ENCODE assay signal across 18 cellular contexts in genomic region chr2:21774691-21775090, GRCh38.
DNase-seq lines count a peak whose midpoint lies in the region; ATAC-seq and TF ChIP-seq lines count a peak whose summit lies in the region.
"Had no signal": no experiment of that assay in that cellular context is flagged by ENCODE, and none has a peak within 500 bp of the region (broad histone marks: within the 10 kb centered on the region; RNA-seq: fewer than 3 reads in every experiment).

No MANE protein-coding gene starts in this region.

- TF ChIP-seq CTCF in neural progenitor cell (IDR thresholded peaks at IDR 0.05) = no peak

- no peak overlapping the region for H3K4me3 Mint-ChIP-seq in neural progenitor cell
- no peak overlapping the region for H3K4me3 Mint-ChIP-seq in stimulated activated naive B cell treated with anti-CD40 and anti-IgM and Interleukin-4, amounts not matched to agents 10 μg/mL and 1 μg/mL and 100 μg/mL, for 72 hours
- H3K4me3 Mint-ChIP-seq: CD4-positive, CD25-positive, alpha-beta regulatory T cell had no signal

- H3K36me3 Mint-ChIP-seq in neural progenitor cell = no peaks in the 10 kb centered on the region
- H3K36me3 Mint-ChIP-seq in stimulated activated naive B cell treated with anti-CD40 and anti-IgM and Interleukin-4, amounts not matched to agents 10 μg/mL and 1 μg/mL and 100 μg/mL, for 72 hours = no peaks in the 10 kb centered on the region
- H3K36me3 Mint-ChIP-seq: CD4-positive, CD25-positive, alpha-beta regulatory T cell had no signal

- H3K79me2 ChIP-seq in neural progenitor cell (ENCODE audit: low read depth) = no peaks in the 10 kb centered on the region

- H3K9ac ChIP-seq in neural progenitor cell = no peak overlapping the region

- H3F3A ChIP-seq in neural progenitor cell (ENCODE audit: low read depth) = no peaks in the 10 kb centered on the region

- H4K20me1 ChIP-seq in neural progenitor cell (ENCODE audit: low read depth) = no peaks in the 10 kb centered on the region

- no peak for ATAC-seq in stimulated activated naive B cell treated with anti-CD40 and anti-IgM and Interleukin-4, amounts not matched to agents 10 μg/mL and 1 μg/mL and 100 μg/mL, for 72 hours (replicated peaks)
- no peak for ATAC-seq in GM19463 (IDR thresholded peaks at IDR 0.05; ENCODE audit: unreplicated experiment)
- ATAC-seq: GM12878 had no signal

- no peak overlapping the region for H3K27ac ChIP-seq in neural progenitor cell
- H3K27ac ChIP-seq: HL-60 had no signal

- H3K27me3 Mint-ChIP-seq in neural progenitor cell (ENCODE audit: insufficient read depth, low read depth) = no peaks in the 10 kb centered on the region
- no peaks in the 10 kb centered on the region for H3K27me3 Mint-ChIP-seq in stimulated activated naive B cell treated with anti-CD40 and anti-IgM and Interleukin-4, amounts not matched to agents 10 μg/mL and 1 μg/mL and 100 μg/mL, for 72 hours
- H3K27me3 Mint-ChIP-seq: CD4-positive, CD25-positive, alpha-beta regulatory T cell had no signal

- H3K4me2 ChIP-seq in neural progenitor cell = peak overlapping the region; percentile 14

- DNase-seq in EL (peak; percentile 20), NCI-H2171 treated with DMSO at 0.1 percent for 48 hours (lab: John Stamatoyannopoulos, UW) (peak; percentile 22), fibroblast of peridontal ligament (ENCODE audit: extremely low read depth) (peak; percentile 5), neural progenitor cell (ENCODE audit: low spot score) (peak; percentile 14), cerebellum (ENCODE audit: low spot score) (no peak)
- DNase-seq in stimulated activated naive B cell treated with anti-CD40 and anti-IgM and Interleukin-4, amounts not matched to agents 10 μg/mL and 1 μg/mL and 100 μg/mL, for 72 hours = no peak
- DNase-seq: ACHN; AML-193; CD4-positive, CD25-positive, alpha-beta regulatory T cell; DMS79 treated with DMSO at 0.1 percent for 48 hours; GOT3; NCI-H1105 treated with DMSO at 0.1 percent for 48 hours; NCI-H1694 treated with DMSO at 0.1 percent for 48 hours; NCI-H2107; NK-92 treated with Interleukin-12 subunit alpha and Interleukin-12 subunit beta, amount 100 ng/mL, for 24 hours had no signal

- H2AFZ ChIP-seq in neural progenitor cell (replicated peaks) = no peak overlapping the region

- H3K27me3 ChIP-seq in neural progenitor cell = no peaks in the 10 kb centered on the region

- peaks cover 11% of the 10 kb centered on the region for H3K4me1 Mint-ChIP-seq in neural progenitor cell
- no peaks in the 10 kb centered on the region for H3K4me1 Mint-ChIP-seq in stimulated activated naive B cell treated with anti-CD40 and anti-IgM and Interleukin-4, amounts not matched to agents 10 μg/mL and 1 μg/mL and 100 μg/mL, for 72 hours
- H3K4me1 Mint-ChIP-seq: CD4-positive, CD25-positive, alpha-beta regulatory T cell had no signal

- H3K4me1 ChIP-seq in neural progenitor cell = peaks cover 10% of the 10 kb centered on the region

- no peaks in the 10 kb centered on the region for H3K9me3 ChIP-seq in neural progenitor cell (ENCODE audit: low read depth)

- H3K27ac Mint-ChIP-seq in neural progenitor cell = no peak overlapping the region
- no peak overlapping the region for H3K27ac Mint-ChIP-seq in stimulated activated naive B cell treated with anti-CD40 and anti-IgM and Interleukin-4, amounts not matched to agents 10 μg/mL and 1 μg/mL and 100 μg/mL, for 72 hours
- H3K27ac Mint-ChIP-seq: CD4-positive, CD25-positive, alpha-beta regulatory T cell had no signal

- no peaks in the 10 kb centered on the region for H3K9me3 Mint-ChIP-seq in neural progenitor cell
- H3K9me3 Mint-ChIP-seq in stimulated activated naive B cell treated with anti-CD40 and anti-IgM and Interleukin-4, amounts not matched to agents 10 μg/mL and 1 μg/mL and 100 μg/mL, for 72 hours = no peaks in the 10 kb centered on the region

- H3K4me3 ChIP-seq in neural progenitor cell = no peak overlapping the region
- H3K4me3 ChIP-seq: GM12878 had no signal

- no peaks in the 10 kb centered on the region for H3K36me3 ChIP-seq in neural progenitor cell

Comparison
In these comparisons a context has a peak if more than half of its experiments do, and no peak if none do; other contexts are left out.
1. DNase-seq: peak in EL (single experiment), NCI-H2171 treated with DMSO at 0.1 percent for 48 hours (single experiment), fibroblast of peridontal ligament (single experiment) and neural progenitor cell (single experiment); none in stimulated activated naive B cell treated with anti-CD40 and anti-IgM and Interleukin-4, amounts not matched to agents 10 μg/mL and 1 μg/mL and 100 μg/mL, for 72 hours (single experiment) and cerebellum (single experiment).